ENCODE assay signal across 17 cellular contexts in the genomic region with DNA sequence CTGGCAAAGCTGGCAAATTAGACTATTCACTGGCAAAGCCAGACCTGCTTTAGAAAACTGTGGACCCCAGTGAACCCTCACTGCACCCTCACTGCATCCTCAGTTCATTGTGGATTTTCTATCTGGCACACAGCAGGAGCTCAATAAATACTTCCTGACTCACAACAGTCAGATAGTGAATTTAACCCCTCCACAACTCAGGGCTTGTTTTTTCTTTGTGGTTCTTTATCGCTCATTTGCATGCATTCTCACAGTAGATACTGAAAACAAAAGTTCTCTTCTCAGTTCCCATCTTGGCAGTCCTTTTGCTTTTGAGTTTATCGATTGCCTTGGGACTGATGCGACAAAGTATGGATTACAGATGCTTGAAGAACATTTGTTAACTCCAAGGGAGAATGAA.
A peak's percentile ranks its signal among the peaks of the same experiment; 100 is the strongest.
DNase-seq lines count a peak whose midpoint lies in the region; ATAC-seq and TF ChIP-seq lines count a peak whose summit lies in the region.
"Had no signal": no experiment of that assay in that cellular context is flagged by ENCODE, and none has a peak within 500 bp of the region (broad histone marks: within the 10 kb centered on the region; RNA-seq: fewer than 3 reads in every experiment).

No MANE protein-coding gene starts in this region.

- H3K4me1 Mint-ChIP-seq in GM23338 = peaks cover 11% of the 10 kb centered on the region
- H3K4me1 Mint-ChIP-seq: activated CD8-positive, alpha-beta memory T cell treated with anti-CD3 and anti-CD28 coated beads, Interleukin-2, amount 10 ng/mL, durations not matched to agents 7 days and 5 days had no signal

- H3K36me3 ChIP-seq in A673 (ENCODE audit: insufficient read depth, low read length, poor library complexity, severe bottlenecking) = no peaks in the 10 kb centered on the region
- H3K36me3 ChIP-seq in GM23338 (ENCODE audit: insufficient read depth) = no peaks in the 10 kb centered on the region
- H3K36me3 ChIP-seq: ascending aorta, left lung had no signal

- no peak overlapping the region for H3K27ac Mint-ChIP-seq in GM23338
- H3K27ac Mint-ChIP-seq: activated CD8-positive, alpha-beta memory T cell treated with anti-CD3 and anti-CD28 coated beads, Interleukin-2, amount 10 ng/mL, durations not matched to agents 7 days and 5 days; T-helper 1 cell treated with Interleukin-12 subunit alpha and Interleukin-12 subunit beta and Interleukin-4 antibody, amounts not matched to agents 30 μg/mL and 1 μg/mL, for 36 hours; type B pancreatic cell had no signal

- H3K4me2 ChIP-seq in GM23338 = no peak overlapping the region

- intact Hi-C loops in A673 (cut with micrococcal nuclease; ENCODE audit: unreplicated experiment) = loop anchor here (5.0 to 10.0 kb wide), 2 partner anchors 481 to 1269 kb away; a partner anchor contains a TSS

- no peak overlapping the region for H2AFZ ChIP-seq in GM23338

- no TSS peak for BruUV-seq in A673 (replicated peaks; lab: Mats Ljungman, UMichigan)

- no peaks in the 10 kb centered on the region for H3K79me2 ChIP-seq in GM23338 (replicated peaks; ENCODE audit: insufficient read depth)

- H3K4me3 ChIP-seq in A673 (ENCODE audit: low read depth, low read length, poor library complexity, severe bottlenecking) (no peak overlapping the region), GM23338 (no peak overlapping the region)
- H3K4me3 ChIP-seq: ascending aorta, left lung had no signal

- H3K9me3 ChIP-seq in A673 (ENCODE audit: low read depth, low read length, poor library complexity, severe bottlenecking) = no peaks in the 10 kb centered on the region
- H3K9me3 ChIP-seq: ascending aorta, left lung had no signal

- peak; percentile 71 for DNase-seq in A673 (ENCODE audit: low spot score)
- DNase-seq in GM23338 (ENCODE audit: low spot score) = peak; percentile 8
- DNase-seq in NCI-H774 (lab: John Stamatoyannopoulos, UW) = no peak
- no peak for DNase-seq in NCI-H1417 (lab: John Stamatoyannopoulos, UW)
- DNase-seq in dermis blood vessel endothelial cell = no peak
- DNase-seq: activated CD8-positive, alpha-beta memory T cell treated with anti-CD3 and anti-CD28 coated beads, Interleukin-2, amount 10 ng/mL, durations not matched to agents 7 days and 5 days; activated effector memory CD4-positive, alpha-beta T cell treated with anti-CD3 and anti-CD28 coated beads, Interleukin-2, amount 50 U/mL, for 16 hours; foreskin fibroblast; KBM-7; left lung; NCI-H1105 had no signal

- TF ChIP-seq CTCF in A673 (conservative IDR thresholded peaks at IDR 0.05; ENCODE audit: low read depth, low read length) (no peak), GM23338 (conservative IDR thresholded peaks at IDR 0.05; ENCODE audit: low read depth in 2 of 2) (no peak)

- H3K27ac ChIP-seq in A673 (ENCODE audit: low read depth, low read length, poor library complexity, severe bottlenecking) = no peak overlapping the region
- H3K27ac ChIP-seq in GM23338 (ENCODE audit: low read depth) = no peak overlapping the region
- H3K27ac ChIP-seq: ascending aorta, left lung had no signal

- peaks cover 17% of the 10 kb centered on the region for H3K4me1 ChIP-seq in A673 (ENCODE audit: insufficient read depth, low read length, poor library complexity, severe bottlenecking)
- H3K4me1 ChIP-seq in GM23338 (ENCODE audit: insufficient read depth) = peaks cover 11% of the 10 kb centered on the region; the same call in 1 of the 2 replicates
- H3K4me1 ChIP-seq: ascending aorta, left lung had no signal

- no peaks in the 10 kb centered on the region for H3F3A ChIP-seq in GM23338 (replicated peaks; ENCODE audit: low read depth)

- no peaks in the 10 kb centered on the region; the same call in 2 of the 3 replicates for H3K36me3 Mint-ChIP-seq in GM23338 (ENCODE audit: low read depth)
- H3K36me3 Mint-ChIP-seq: activated CD8-positive, alpha-beta memory T cell treated with anti-CD3 and anti-CD28 coated beads, Interleukin-2, amount 10 ng/mL, durations not matched to agents 7 days and 5 days had no signal

- CTCF ChIA-PET in A673 (lab: Charles Lee) = no interaction called here

- POLR2A ChIA-PET in A673 (lab: Charles Lee; ENCODE audit: low non-redundant PET) = no interaction called here

- no peaks in the 10 kb centered on the region for H3K27me3 Mint-ChIP-seq in GM23338 (ENCODE audit: insufficient read depth, low read depth, poor library complexity)

- H3K27me3 ChIP-seq in A673 (replicated peaks; ENCODE audit: insufficient read depth, low read depth, low read length, poor library complexity) (no peaks in the 10 kb centered on the region), GM23338 (ENCODE audit: insufficient read depth) (no peaks in the 10 kb centered on the region)
- H3K27me3 ChIP-seq: ascending aorta, left lung had no signal

- H4K20me1 ChIP-seq in GM23338 (replicated peaks; ENCODE audit: insufficient read depth) = no peaks in the 10 kb centered on the region

- no peak overlapping the region for H3K4me3 Mint-ChIP-seq in GM23338
- H3K4me3 Mint-ChIP-seq: activated CD8-positive, alpha-beta memory T cell treated with anti-CD3 and anti-CD28 coated beads, Interleukin-2, amount 10 ng/mL, durations not matched to agents 7 days and 5 days; T-helper 1 cell treated with Interleukin-12 subunit alpha and Interleukin-12 subunit beta and Interleukin-4 antibody, amounts not matched to agents 30 μg/mL and 1 μg/mL, for 36 hours; type B pancreatic cell had no signal

- ATAC-seq in GM19035 (IDR thresholded peaks at IDR 0.05; ENCODE audit: unreplicated experiment) (peak; percentile 92), GM23338 (no peak), HG03196 (IDR thresholded peaks at IDR 0.05; ENCODE audit: unreplicated experiment) (peak; percentile 80), GM18511 (IDR thresholded peaks at IDR 0.05; ENCODE audit: unreplicated experiment) (no peak)
- ATAC-seq: activated CD8-positive, alpha-beta memory T cell treated with anti-CD3 and anti-CD28 coated beads, Interleukin-2, amount 10 ng/mL, durations not matched to agents 7 days and 5 days; left lung had no signal

- H3K9me2 ChIP-seq in GM23338 (ENCODE audit: insufficient read depth) = peaks cover 11% of the 10 kb centered on the region

- peaks cover 3% of the 10 kb centered on the region; the same call in 1 of the 3 replicates for H3K9me3 Mint-ChIP-seq in GM23338
- H3K9me3 Mint-ChIP-seq: T-helper 1 cell treated with Interleukin-12 subunit alpha and Interleukin-12 subunit beta and Interleukin-4 antibody, amounts not matched to agents 30 μg/mL and 1 μg/mL, for 36 hours had no signal

TF ChIP-seq in GM23338, 12 proteins besides CTCF, POLR2A, EP300 and RAD21:
- no peak for TF ChIP-seq ZNF114 (CRISPR knock-in tag; IDR thresholded peaks at IDR 0.05)
- TF ChIP-seq POLR2AphosphoS5 (IDR thresholded peaks at IDR 0.05; ENCODE audit: low read depth) = no peak
- TF ChIP-seq EZH2 (IDR thresholded peaks at IDR 0.05; ENCODE audit: low read depth, unreplicated experiment) = no peak
TF ChIP-seq in GM23338: peak in this region for 0.

Comparison
In these comparisons a context has a peak if more than half of its experiments do, and no peak if none do; other contexts are left out.
1. DNase-seq: peak in A673 (single experiment) and GM23338 (single experiment); none in NCI-H774 (single experiment), NCI-H1417 (0 of 3) and dermis blood vessel endothelial cell (single experiment).
2. ATAC-seq: peak in GM19035 (single experiment) and HG03196 (single experiment); none in GM23338 (single experiment) and GM18511 (single experiment).